16 cellular contexts compared by ENCODE assay signal in genomic region chr10:75971402-75972211, GRCh38.
DNase-seq lines count a peak whose midpoint lies in the region; ATAC-seq and FAIRE-seq lines count a peak whose summit lies in the region.
"Had no signal": no experiment of that assay in that cellular context is flagged by ENCODE, and none has a peak within 500 bp of the region (broad histone marks: within the 10 kb centered on the region; RNA-seq: fewer than 3 reads in every experiment).

No MANE protein-coding gene starts in this region.

- H3K4me1 ChIP-seq in mesendoderm (ENCODE audit: control insufficient read depth, low read depth, low read length): peaks cover 2% of the 10 kb centered on the region

- no CpG with 5 or more reads among the region's 4 CpGs for WGBS in mesendoderm (ENCODE audit: extremely low coverage, insufficient coverage, low lambda C conversion rate)

- no peak overlapping the region for H3K27ac ChIP-seq in mesendoderm (ENCODE audit: low read depth, low read length)
- H3K27ac ChIP-seq: BLaER1 treated with 17β-estradiol and CSF1 and Interleukin-3, amounts not matched to agents 10 nM and 100 nM; VCaP had no signal

- no peak overlapping the region for H2BK120ac ChIP-seq in mesendoderm (ENCODE audit: low read depth, low read length)

- no peak overlapping the region for H2AK5ac ChIP-seq in mesendoderm (ENCODE audit: low read length)

- H3K79me2 ChIP-seq in mesendoderm (ENCODE audit: control insufficient read depth, insufficient read depth, low read length): no peaks in the 10 kb centered on the region

- H2BK15ac ChIP-seq in mesendoderm (replicated peaks; ENCODE audit: low read depth): no peak overlapping the region

- no peak overlapping the region for H3K18ac ChIP-seq in mesendoderm (ENCODE audit: low read length)

- no peak overlapping the region for H3K9ac ChIP-seq in mesendoderm (ENCODE audit: low read length)
- H3K9ac ChIP-seq: BLaER1 treated with 17β-estradiol and CSF1 and Interleukin-3, amounts not matched to agents 10 nM and 100 nM had no signal

- no peak for ATAC-seq in GM18498 (IDR thresholded peaks at IDR 0.05; ENCODE audit: unreplicated experiment)
- ATAC-seq: activated T-cell treated with anti-CD3 and anti-CD28 coated beads, Interleukin-2, amount 50 U/mL, for 4 hours had no signal

- no peak overlapping the region for H3K56ac ChIP-seq in mesendoderm (ENCODE audit: low read length)

- DNase-seq in AG08395 (ENCODE audit: low spot score) (peak; percentile 68), mucosa of gallbladder (ENCODE audit: low spot score) (peak; percentile 34), epidermal melanocyte (ENCODE audit: insufficient read length, low spot score) (no peak), SKM-1 treated with dmso at 0.1 percent for 144 hours (lab: John Stamatoyannopoulos, UW; ENCODE audit: unreplicated experiment) (no peak), mesendoderm (no peak)
- DNase-seq in Jurkat, Clone E6-1 (ENCODE audit: low read depth, low spot score): peak; percentile 9
- DNase-seq: activated T-cell treated with anti-CD3 and anti-CD28 coated beads, Interleukin-2, amount 50 U/mL, for 4 hours; hippocampal formation; NCI-H146; Peyer's patch; tibial artery had no signal

- no peak overlapping the region for H2BK5ac ChIP-seq in mesendoderm (ENCODE audit: low read length)

- H3K79me1 ChIP-seq in mesendoderm (ENCODE audit: low read length): no peaks in the 10 kb centered on the region

- H3K4me2 ChIP-seq in mesendoderm (ENCODE audit: low read length): no peak overlapping the region

- H3K4me3 ChIP-seq in Jurkat, Clone E6-1 (ENCODE audit: low read length): no peak overlapping the region
- no peak overlapping the region for H3K4me3 ChIP-seq in mesendoderm (ENCODE audit: low read length)
- H3K4me3 ChIP-seq: BLaER1 treated with 17β-estradiol and CSF1 and Interleukin-3, amounts not matched to agents 10 nM and 100 nM; Peyer's patch; tibial artery had no signal

- no peak overlapping the region for H4K5ac ChIP-seq in mesendoderm (ENCODE audit: low read length)

- no peak overlapping the region for H3K4ac ChIP-seq in mesendoderm (ENCODE audit: low read depth, low read length)

- H4K8ac ChIP-seq in mesendoderm (ENCODE audit: low read depth, low read length): no peak overlapping the region

- H3K36me3 ChIP-seq in mesendoderm (ENCODE audit: control insufficient read depth, insufficient read depth, low read length): no peaks in the 10 kb centered on the region
- H3K36me3 ChIP-seq: BLaER1 treated with 17β-estradiol and CSF1 and Interleukin-3, amounts not matched to agents 10 nM and 100 nM; Peyer's patch; tibial artery had no signal

- no peak overlapping the region for H3K23ac ChIP-seq in mesendoderm (ENCODE audit: low read length)

- H3K27me3 ChIP-seq in mesendoderm (ENCODE audit: insufficient read depth, low read length, poor library complexity): no peaks in the 10 kb centered on the region
- H3K27me3 ChIP-seq: BLaER1 treated with 17β-estradiol and CSF1 and Interleukin-3, amounts not matched to agents 10 nM and 100 nM; Peyer's patch; tibial artery had no signal

- FAIRE-seq in endometrium (lab: Jason Lieb, UNC): peak; percentile 96
- FAIRE-seq: colon had no signal

Comparison
In these comparisons a context has a peak if more than half of its experiments do, and no peak if none do; other contexts are left out.
1. DNase-seq: peak in AG08395 (single experiment), Jurkat, Clone E6-1 (single experiment) and mucosa of gallbladder (single experiment); none in epidermal melanocyte (single experiment), SKM-1 treated with dmso at 0.1 percent for 144 hours (single experiment) and mesendoderm (single experiment).